21 cellular contexts compared by ENCODE assay signal in the genomic region with DNA sequence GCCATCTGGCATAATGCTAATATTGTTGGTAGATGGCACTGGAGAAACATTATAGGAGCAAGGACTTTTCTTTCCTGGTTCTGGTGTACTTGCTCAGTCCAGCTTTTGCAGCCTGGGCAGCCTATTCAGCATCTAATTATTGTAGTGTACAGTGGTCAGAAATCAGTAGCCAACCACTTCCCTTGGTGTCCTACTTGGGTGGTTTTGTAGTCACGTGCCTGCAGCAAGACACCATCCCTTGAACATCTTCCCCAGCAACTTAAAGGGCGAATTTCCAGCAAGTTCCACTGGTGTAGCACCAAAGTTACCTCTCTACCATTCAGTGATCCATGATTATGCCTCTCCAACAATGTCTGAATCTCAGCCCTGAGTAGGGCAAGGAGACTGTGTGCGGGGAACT.
DNase-seq lines count a peak whose midpoint lies in the region; ATAC-seq, FAIRE-seq and TF ChIP-seq lines count a peak whose summit lies in the region.
"Had no signal": no experiment of that assay in that cellular context is flagged by ENCODE, and none has a peak within 500 bp of the region (broad histone marks: within the 10 kb centered on the region; RNA-seq: fewer than 3 reads in every experiment).

No MANE protein-coding gene starts in this region.

- no peak overlapping the region for H4K5ac ChIP-seq in IMR-90 (ENCODE audit: low read depth, low read length)

- no peak for TF ChIP-seq RAD21 in IMR-90 (IDR thresholded peaks at IDR 0.05; ENCODE audit: low read length)
- no peak for TF ChIP-seq RAD21 in GM12878 (IDR thresholded peaks at IDR 0.05; ENCODE audit: insufficient read depth, low read depth, low read length)

- intact Hi-C loops in IMR-90 (cut with micrococcal nuclease) = no loop called here
- intact Hi-C loops in GM12878 (cut with micrococcal nuclease; ENCODE audit: unreplicated experiment) = no loop called here

- RAD21 ChIA-PET in GM12878 (lab: Charles Lee; ENCODE audit: unreplicated experiment) = interaction anchor here (0.9 to 2.5 kb wide), 10 partner anchors 8 to 358 kb away, joined by 3 to 7 read pairs (median 4); no protein-coding TSS in a partner anchor

- H3K9ac ChIP-seq in IMR-90 (ENCODE audit: low read depth, low read length) = no peak overlapping the region
- no peak overlapping the region for H3K9ac ChIP-seq in GM12878 (ENCODE audit: control insufficient read depth, insufficient read depth, low read length)
- H3K9ac ChIP-seq: BLaER1 treated with 17β-estradiol and CSF1 and Interleukin-3, amounts not matched to agents 10 nM and 100 nM had no signal

- no CpG with 5 or more reads among the region's 3 CpGs for WGBS in IMR-90 (ENCODE audit: extremely low coverage in 2 of 2, insufficient read length in 1 of 2), 2 experiments
- WGBS in GM12878 (ENCODE audit: insufficient coverage, insufficient replicate concordance, low lambda C conversion rate, missing lambda C conversion rate) = 33% methylated on average over 3 of the region's 3 CpGs

- ATAC-seq in HG02759 (IDR thresholded peaks at IDR 0.05; ENCODE audit: unreplicated experiment) (peak; percentile 47), IMR-90 (ENCODE audit: low read depth) (no peak), GM12878 (peak; percentile 68)
- ATAC-seq: A549; CD8-positive, alpha-beta T cell had no signal

- H3K4me2 ChIP-seq in IMR-90 (ENCODE audit: low read depth, low read length) (no peak overlapping the region), GM12878 (ENCODE audit: control insufficient read depth, insufficient read depth) (no peak overlapping the region)
- H3K4me2 ChIP-seq: A549; BLaER1 treated with 17β-estradiol and CSF1 and Interleukin-3, amounts not matched to agents 10 nM and 100 nM had no signal

- H3K18ac ChIP-seq in IMR-90 (ENCODE audit: low read depth, low read length) = no peak overlapping the region

- no peak overlapping the region for H2AK5ac ChIP-seq in IMR-90 (ENCODE audit: low read depth, low read length)

- no peak overlapping the region for H2BK20ac ChIP-seq in IMR-90 (ENCODE audit: low read depth, low read length)

- no peak for TF ChIP-seq POLR2A in IMR-90 (IDR thresholded peaks at IDR 0.05; ENCODE audit: low read depth, low read length)
- TF ChIP-seq POLR2A in GM12878 (IDR thresholded peaks at IDR 0.05; ENCODE audit: low read depth, low read length) = no peak

- SMC1A ChIA-PET in GM12878 (lab: Charles Lee; ENCODE audit: uncharacterized antibody, unreplicated experiment) = interaction anchor here (0.8 to 8.0 kb wide), 18 partner anchors 9 to 584 kb away, joined by 3 to 69 read pairs (median 4); no protein-coding TSS in a partner anchor

- peak overlapping the region; percentile 65 for H2AK9ac ChIP-seq in IMR-90 (replicated peaks; ENCODE audit: low read depth, low read length, poor library complexity)

- no peak overlapping the region for H2BK120ac ChIP-seq in IMR-90 (ENCODE audit: low read depth, low read length)

- H3K79me1 ChIP-seq in IMR-90 (ENCODE audit: low read depth in 1 of 2, low read length in 2 of 2) = no peaks in the 10 kb centered on the region

- H3K4me1 ChIP-seq in IMR-90 (ENCODE audit: control insufficient read depth, insufficient read depth, low read length) (no peaks in the 10 kb centered on the region), GM12878 (ENCODE audit: control insufficient read depth, insufficient read depth, low read length) (no peaks in the 10 kb centered on the region)
- no peaks in the 10 kb centered on the region for H3K4me1 ChIP-seq in effector memory CD4-positive, alpha-beta T cell (ENCODE audit: control insufficient read depth, insufficient read depth, low read length, poor library complexity, severe bottlenecking)
- H3K4me1 ChIP-seq: A549, Caco-2 had no signal

- no peaks in the 10 kb centered on the region for H3K27me3 ChIP-seq in IMR-90 (ENCODE audit: control insufficient read depth, insufficient read depth, low read length)
- no peaks in the 10 kb centered on the region for H3K27me3 ChIP-seq in GM12878 (replicated peaks in 1 of 2; ENCODE audit: control insufficient read depth in 2 of 2, insufficient read depth in 2 of 2, low read length in 1 of 2)
- H3K27me3 ChIP-seq in effector memory CD4-positive, alpha-beta T cell (replicated peaks; ENCODE audit: control insufficient read depth, insufficient read depth, low read length, poor library complexity, severe bottlenecking) = no peaks in the 10 kb centered on the region
- H3K27me3 ChIP-seq: BLaER1 treated with 17β-estradiol and CSF1 and Interleukin-3, amounts not matched to agents 10 nM and 100 nM had no signal

- H4K8ac ChIP-seq in IMR-90 (ENCODE audit: low read depth in 2 of 2, low read length in 2 of 2) = no peak overlapping the region

- H3K56ac ChIP-seq in IMR-90 (ENCODE audit: extremely low read depth, insufficient read depth, low read length) = no peak overlapping the region

- FAIRE-seq in GM12878 (lab: Jason Lieb, UNC) = no peak
- FAIRE-seq: A549, GM12891, GM19239 had no signal

- H3K14ac ChIP-seq in IMR-90 (replicated peaks; ENCODE audit: low read depth, low read length) = no peak overlapping the region

- no peaks in the 10 kb centered on the region for H3K79me2 ChIP-seq in GM12878 (ENCODE audit: control insufficient read depth, insufficient read depth, low read length)

- H3K36me3 ChIP-seq in IMR-90 (ENCODE audit: control insufficient read depth, insufficient read depth, low read length) (no peaks in the 10 kb centered on the region), GM12878 (ENCODE audit: control insufficient read depth in 2 of 2, insufficient read depth in 2 of 2, low read length in 1 of 2) (no peaks in the 10 kb centered on the region)
- H3K36me3 ChIP-seq in effector memory CD4-positive, alpha-beta T cell (ENCODE audit: control insufficient read depth, insufficient read depth, low read length) = no peaks in the 10 kb centered on the region
- H3K36me3 ChIP-seq: BLaER1 treated with 17β-estradiol and CSF1 and Interleukin-3, amounts not matched to agents 10 nM and 100 nM had no signal

- no peak for DNase-seq in IMR-90
- no peak for DNase-seq in GM12878 (ENCODE audit: low read depth, low spot score)
- no peak for DNase-seq in effector memory CD4-positive, alpha-beta T cell
- no peak for DNase-seq in cerebellum (ENCODE audit: low spot score)
- DNase-seq in DMS53 treated with DMSO at 0.1 percent for 48 hours (lab: John Stamatoyannopoulos, UW; ENCODE audit: unreplicated experiment) = no peak
- DNase-seq: AML-193; Caco-2; Calu3; CD4-positive, alpha-beta T cell; CD8-positive, alpha-beta T cell; DMS79; DND-41; EL; GDM1 had no signal

- no peak overlapping the region for H2BK15ac ChIP-seq in IMR-90 (ENCODE audit: low read depth, low read length)

- no peak overlapping the region for H2BK5ac ChIP-seq in IMR-90 (ENCODE audit: low read depth, low read length, poor library complexity, severe bottlenecking)

- no peak overlapping the region for H3K4me3 ChIP-seq in IMR-90 (ENCODE audit: insufficient read depth, low read depth, low read length)
- no peak overlapping the region for H3K4me3 ChIP-seq in GM12878
- no peak overlapping the region for H3K4me3 ChIP-seq in effector memory CD4-positive, alpha-beta T cell (ENCODE audit: insufficient read depth, low read depth, low read length, poor library complexity, severe bottlenecking)
- H3K4me3 ChIP-seq: A549; BLaER1 treated with 17β-estradiol and CSF1 and Interleukin-3, amounts not matched to agents 10 nM and 100 nM had no signal

- H3K4ac ChIP-seq in IMR-90 (ENCODE audit: low read depth, low read length) = no peak overlapping the region

- TF ChIP-seq EP300 in GM12878 (IDR thresholded peaks at IDR 0.05; ENCODE audit: borderline replicate concordance in 1 of 2, control insufficient read depth in 1 of 2, low read depth in 2 of 2, low read length in 2 of 2) = no peak

- TF ChIP-seq CTCF in IMR-90 (conservative IDR thresholded peaks at IDR 0.05; ENCODE audit: low read depth, low read length) (no peak), GM12878 (IDR thresholded peaks at IDR 0.05 in 2 of 3, conservative IDR thresholded peaks at IDR 0.05 in 1 of 3; ENCODE audit: control insufficient read depth in 2 of 3, extremely low read depth in 1 of 3, insufficient read depth in 1 of 3, low read depth in 3 of 3, low read length in 3 of 3) (no peak)

- dilution Hi-C loops in IMR-90 (cut with HindIII; ENCODE audit: low sequenced_read_pairs, unreplicated experiment) = no loop called here

- H3K27ac ChIP-seq in IMR-90 (ENCODE audit: insufficient read depth, low read length) (no peak overlapping the region), GM12878 (ENCODE audit: control insufficient read depth, insufficient read depth) (no peak overlapping the region)
- no peak overlapping the region for H3K27ac ChIP-seq in effector memory CD4-positive, alpha-beta T cell (ENCODE audit: insufficient read depth, low read length, poor library complexity, severe bottlenecking)
- H3K27ac ChIP-seq: 22Rv1; A549; BLaER1 treated with 17β-estradiol and CSF1 and Interleukin-3, amounts not matched to agents 10 nM and 100 nM; C4-2B had no signal

- H3K23ac ChIP-seq in IMR-90 (ENCODE audit: low read depth, low read length) = no peak overlapping the region

- H4K20me1 ChIP-seq in IMR-90 (ENCODE audit: insufficient read depth, low read length) (no peaks in the 10 kb centered on the region), GM12878 (ENCODE audit: control insufficient read depth, insufficient read depth) (no peaks in the 10 kb centered on the region)
- H4K20me1 ChIP-seq: BLaER1 treated with 17β-estradiol and CSF1 and Interleukin-3, amounts not matched to agents 10 nM and 100 nM had no signal

- no TSS peak for BruUV-seq in IMR-90 (replicated peaks; lab: Mats Ljungman, UMichigan)
- BruUV-seq in GM12878 (replicated peaks; lab: Mats Ljungman, UMichigan) = no TSS peak

- POLR2A ChIA-PET in IMR-90 (lab: Charles Lee; ENCODE audit: unreplicated experiment) (no interaction called here), GM12878 (lab: Charles Lee) (no interaction called here)

- CTCF ChIA-PET in IMR-90 (lab: Yijun Ruan, JAX) (interaction anchor here (0.7 kb wide), 1 partner anchor 260 kb away, joined by 4 read pairs; no protein-coding TSS in a partner anchor), GM12878 (lab: Yijun Ruan, JAX) (interaction anchor here (0.6 to 1.5 kb wide), 10 partner anchors 9 to 588 kb away, joined by 3 to 6 read pairs (median 3); no protein-coding TSS in a partner anchor)

- H4K91ac ChIP-seq in IMR-90 (ENCODE audit: insufficient read depth, low read depth, low read length) = no peak overlapping the region

- no peaks in the 10 kb centered on the region for H3K9me1 ChIP-seq in IMR-90 (ENCODE audit: insufficient read depth, low read length)

- no peaks in the 10 kb centered on the region for H3K9me3 ChIP-seq in IMR-90 (ENCODE audit: control insufficient read depth, insufficient read depth, low read length)
- H3K9me3 ChIP-seq in GM12878 (replicated peaks; ENCODE audit: control insufficient read depth, insufficient read depth, low read length) = no peaks in the 10 kb centered on the region; the same call in 2 of the 3 replicates
- no peaks in the 10 kb centered on the region for H3K9me3 ChIP-seq in effector memory CD4-positive, alpha-beta T cell (ENCODE audit: control insufficient read depth, low read length)
- H3K9me3 ChIP-seq: A549; BLaER1 treated with 17β-estradiol and CSF1 and Interleukin-3, amounts not matched to agents 10 nM and 100 nM; Caco-2 had no signal

- H2AFZ ChIP-seq in IMR-90 (replicated peaks; ENCODE audit: low read length, poor library complexity) (no peak overlapping the region), GM12878 (ENCODE audit: control insufficient read depth, low read depth, low read length) (no peak overlapping the region)

- in situ Hi-C loops in IMR-90 (cut with MboI; ENCODE audit: low sequenced_read_pairs) (no loop called here), GM12878 (cut with MboI) (no loop called here)
